1 cellular context compared by ENCODE assay signal in genomic region chr7:55028011-55028410, GRCh38.
A peak's percentile ranks its signal among the peaks of the same experiment; 100 is the strongest.
TF ChIP-seq lines count a peak whose summit lies in the region.

No MANE protein-coding gene starts in this region.

TF ChIP-seq in GM12878, 131 proteins besides CTCF, POLR2A, EP300 and RAD21:
- TF ChIP-seq, protein P1, sequence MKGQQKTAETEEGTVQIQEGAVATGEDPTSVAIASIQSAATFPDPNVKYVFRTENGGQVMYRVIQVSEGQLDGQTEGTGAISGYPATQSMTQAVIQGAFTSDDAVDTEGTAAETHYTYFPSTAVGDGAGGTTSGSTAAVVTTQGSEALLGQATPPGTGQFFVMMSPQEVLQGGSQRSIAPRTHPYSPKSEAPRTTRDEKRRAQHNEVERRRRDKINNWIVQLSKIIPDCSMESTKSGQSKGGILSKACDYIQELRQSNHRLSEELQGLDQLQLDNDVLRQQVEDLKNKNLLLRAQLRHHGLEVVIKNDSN (IDR thresholded peaks at IDR 0.05; ENCODE audit: borderline replicate concordance, extremely low read length, insufficient read depth, low read depth, low read length): no peak
- TF ChIP-seq, protein P2, sequence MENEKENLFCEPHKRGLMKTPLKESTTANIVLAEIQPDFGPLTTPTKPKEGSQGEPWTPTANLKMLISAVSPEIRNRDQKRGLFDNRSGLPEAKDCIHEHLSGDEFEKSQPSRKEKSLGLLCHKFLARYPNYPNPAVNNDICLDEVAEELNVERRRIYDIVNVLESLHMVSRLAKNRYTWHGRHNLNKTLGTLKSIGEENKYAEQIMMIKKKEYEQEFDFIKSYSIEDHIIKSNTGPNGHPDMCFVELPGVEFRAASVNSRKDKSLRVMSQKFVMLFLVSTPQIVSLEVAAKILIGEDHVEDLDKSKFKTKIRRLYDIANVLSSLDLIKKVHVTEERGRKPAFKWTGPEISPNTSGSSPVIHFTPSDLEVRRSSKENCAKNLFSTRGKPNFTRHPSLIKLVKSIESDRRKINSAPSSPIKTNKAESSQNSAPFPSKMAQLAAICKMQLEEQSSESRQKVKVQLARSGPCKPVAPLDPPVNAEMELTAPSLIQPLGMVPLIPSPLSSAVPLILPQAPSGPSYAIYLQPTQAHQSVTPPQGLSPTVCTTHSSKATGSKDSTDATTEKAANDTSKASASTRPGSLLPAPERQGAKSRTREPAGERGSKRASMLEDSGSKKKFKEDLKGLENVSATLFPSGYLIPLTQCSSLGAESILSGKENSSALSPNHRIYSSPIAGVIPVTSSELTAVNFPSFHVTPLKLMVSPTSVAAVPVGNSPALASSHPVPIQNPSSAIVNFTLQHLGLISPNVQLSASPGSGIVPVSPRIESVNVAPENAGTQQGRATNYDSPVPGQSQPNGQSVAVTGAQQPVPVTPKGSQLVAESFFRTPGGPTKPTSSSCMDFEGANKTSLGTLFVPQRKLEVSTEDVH (IDR thresholded peaks at IDR 0.05; ENCODE audit: low read depth, partially characterized antibody): no peak
- no peak for TF ChIP-seq POLR2AphosphoS2 (IDR thresholded peaks at IDR 0.05; ENCODE audit: low read depth, low read length)
- peak; percentile 51 for TF ChIP-seq ATF7 (IDR thresholded peaks at IDR 0.05; ENCODE audit: low read depth)
